Comparison of ENCODE assay signal across 13 cellular contexts in genomic region chr16:10749680-10750035, GRCh38. TPM values are rescaled to one million over a fixed set of nuclear protein-coding genes. Genes with fewer than 3 reads are reported as not detected.
DNase-seq lines count a peak whose midpoint lies in the region; ATAC-seq and TF ChIP-seq lines count a peak whose summit lies in the region.
"Had no signal": no experiment of that assay in that cellular context is flagged by ENCODE, and none has a peak within 500 bp of the region (broad histone marks: within the 10 kb centered on the region; RNA-seq: fewer than 3 reads in every experiment).

No MANE protein-coding gene starts in this region.

- intact Hi-C loops in activated CD4-positive, alpha-beta T cell treated with anti-CD3 and anti-CD28 coated beads, Interleukin-2, amount 10 ng/mL, durations not matched to agents 24 days and 14 days (cut with micrococcal nuclease), result loop anchor here (10.0 kb wide), 1 partner anchor 1165 kb away; the partner anchor contains the start of gene GSPT1
- intact Hi-C loops in Panc1 (cut with micrococcal nuclease; ENCODE audit: unreplicated experiment), result no loop called here

- CTCF ChIA-PET in Panc1 (lab: Charles Lee), result no interaction called here

- BruUV-seq in Panc1 (replicated peaks; lab: Mats Ljungman, UMichigan), result no TSS peak

- in situ Hi-C loops in Panc1 (cut with HindIII; ENCODE audit: low pct_unique_long_range_greater_than_20kb, low sequenced_read_pairs), result no loop called here

- H3K79me2 ChIP-seq in smooth muscle cell (ENCODE audit: low read depth), result no peaks in the 10 kb centered on the region

- H3K4me3 ChIP-seq in Panc1 (ENCODE audit: low read depth in 2 of 2, low read length in 2 of 2), result no peak overlapping the region
- H3K4me3 ChIP-seq in foreskin fibroblast (ENCODE audit: low read depth in 1 of 2, low read length in 2 of 2), result no peak overlapping the region
- no peak overlapping the region for H3K4me3 ChIP-seq in smooth muscle cell
- H3K4me3 ChIP-seq: SK-N-MC had no signal

- no peak overlapping the region for H3K4me3 Mint-ChIP-seq in activated CD4-positive, alpha-beta T cell treated with anti-CD3 and anti-CD28 coated beads, Interleukin-2, amount 10 ng/mL, durations not matched to agents 24 days and 14 days
- H3K4me3 Mint-ChIP-seq: brain had no signal

- H3K27ac ChIP-seq in Panc1 (ENCODE audit: low read length), result no peak overlapping the region
- peak overlapping the region; percentile 90 for H3K27ac ChIP-seq in smooth muscle cell (ENCODE audit: low read depth)
- H3K27ac ChIP-seq: SK-N-MC had no signal

- H3K36me3 ChIP-seq in Panc1 (ENCODE audit: control insufficient read depth, insufficient read depth, low read length) (no peaks in the 10 kb centered on the region), smooth muscle cell (ENCODE audit: low read depth) (no peaks in the 10 kb centered on the region)

- 0 out of 2 replicates have a peak, but pooled peaks cover 1% of the 10 kb centered on the region for H3K4me1 ChIP-seq in Panc1 (ENCODE audit: control insufficient read depth, insufficient read depth, low read length)
- no peaks in the 10 kb centered on the region for H3K4me1 ChIP-seq in smooth muscle cell (ENCODE audit: low read depth)

- H3K27me3 ChIP-seq in Panc1 (ENCODE audit: control insufficient read depth, insufficient read depth, low read length), result no peaks in the 10 kb centered on the region
- H3K27me3 ChIP-seq in smooth muscle cell (ENCODE audit: low read depth), result no peaks in the 10 kb centered on the region

- TF ChIP-seq CTCF in Panc1 (IDR thresholded peaks at IDR 0.05) (no peak), foreskin fibroblast (IDR thresholded peaks at IDR 0.05; ENCODE audit: low read depth, low read length) (no peak), smooth muscle cell (IDR thresholded peaks at IDR 0.05; ENCODE audit: borderline replicate concordance, insufficient read depth, poor library complexity, severe bottlenecking) (no peak)

- POLR2A ChIA-PET in Panc1 (lab: Charles Lee), result no interaction called here

- H3K9me3 Mint-ChIP-seq in activated CD4-positive, alpha-beta T cell treated with anti-CD3 and anti-CD28 coated beads, Interleukin-2, amount 10 ng/mL, durations not matched to agents 24 days and 14 days, result no peaks in the 10 kb centered on the region
- H3K9me3 Mint-ChIP-seq: brain had no signal

- no peak for DNase-seq in activated CD4-positive, alpha-beta T cell treated with anti-CD3 and anti-CD28 coated beads, Interleukin-2, amount 10 ng/mL, durations not matched to agents 24 days and 14 days
- no peak for DNase-seq in activated CD4-positive, alpha-beta T cell treated with anti-CD3 and anti-CD28 coated beads for 1 hour
- DNase-seq in Panc1 (ENCODE audit: low read depth, low spot score) (no peak), foreskin fibroblast (peak; percentile 54 to 65), smooth muscle cell (lab: John Stamatoyannopoulos, UW; ENCODE audit: unreplicated experiment) (no peak), NCI-H128 (lab: John Stamatoyannopoulos, UW; ENCODE audit: unreplicated experiment) (no peak), anterior cingulate cortex (lab: John Stamatoyannopoulos, UW) (no peak), SHP77 treated with DMSO at 0.1 percent for 48 hours (lab: John Stamatoyannopoulos, UW) (no peak)
- DNase-seq: NCI-H524 had no signal

- H2AFZ ChIP-seq in smooth muscle cell (ENCODE audit: low read depth), result no peak overlapping the region

- no peaks in the 10 kb centered on the region for H3F3A ChIP-seq in smooth muscle cell (ENCODE audit: low read depth)

- WGBS in smooth muscle cell (ENCODE audit: low lambda C conversion rate), result 66% methylated on average over 4 of the region's 4 CpGs

- no peaks in the 10 kb centered on the region for H3K27me3 Mint-ChIP-seq in activated CD4-positive, alpha-beta T cell treated with anti-CD3 and anti-CD28 coated beads, Interleukin-2, amount 10 ng/mL, durations not matched to agents 24 days and 14 days
- H3K27me3 Mint-ChIP-seq: brain had no signal

- no peaks in the 10 kb centered on the region for H3K9me3 ChIP-seq in Panc1 (ENCODE audit: control insufficient read depth, insufficient read depth, low read depth, low read length)
- no peaks in the 10 kb centered on the region for H3K9me3 ChIP-seq in smooth muscle cell (replicated peaks; ENCODE audit: low read depth)

- H3K27ac Mint-ChIP-seq in activated CD4-positive, alpha-beta T cell treated with anti-CD3 and anti-CD28 coated beads, Interleukin-2, amount 10 ng/mL, durations not matched to agents 24 days and 14 days, result peak overlapping the region; percentile 51

- no peak overlapping the region for H3K9ac ChIP-seq in smooth muscle cell (ENCODE audit: low read depth)

- no peak overlapping the region for H3K4me2 ChIP-seq in smooth muscle cell

- H3K4me1 Mint-ChIP-seq in activated CD4-positive, alpha-beta T cell treated with anti-CD3 and anti-CD28 coated beads, Interleukin-2, amount 10 ng/mL, durations not matched to agents 24 days and 14 days, result peaks cover 28% of the 10 kb centered on the region

- ATAC-seq in Panc1, result peak; percentile 50; the same call in 1 of the 2 replicates

- no peaks in the 10 kb centered on the region for H4K20me1 ChIP-seq in smooth muscle cell (ENCODE audit: low read depth)

- peaks cover 48% of the 10 kb centered on the region for H3K36me3 Mint-ChIP-seq in activated CD4-positive, alpha-beta T cell treated with anti-CD3 and anti-CD28 coated beads, Interleukin-2, amount 10 ng/mL, durations not matched to agents 24 days and 14 days (ENCODE audit: low read depth)

RNA-seq across cellular contexts. Expression of gene NUBP1, which starts 6.0 kb away (rescaled TPM):
- 38.6 and 39.5 TPM in 2 replicates for total RNA-seq in activated CD4-positive, alpha-beta T cell treated with anti-CD3 and anti-CD28 coated beads, Interleukin-2, amount 10 ng/mL, durations not matched to agents 24 days and 14 days
- total RNA-seq in Panc1 (2021; ENCODE audit: unreplicated experiment), result 27.5 TPM
- 33.3 TPM for polyA plus RNA-seq in Panc1 (2012; ENCODE audit: insufficient read length)
- 7.2 and 7.6 TPM in 2 replicates for total RNA-seq in smooth muscle cell
- polyA plus RNA-seq in smooth muscle cell, result 11.8 and 17.5 TPM in 2 replicates

RNA-seq across cellular contexts. Expression of gene TEKT5, which starts 54.9 kb away (rescaled TPM):
- not detected in 2 replicates for total RNA-seq in activated CD4-positive, alpha-beta T cell treated with anti-CD3 and anti-CD28 coated beads, Interleukin-2, amount 10 ng/mL, durations not matched to agents 24 days and 14 days
- total RNA-seq in Panc1 (2021; ENCODE audit: unreplicated experiment) (not detected), smooth muscle cell (not detected in 2 replicates)
- polyA plus RNA-seq in Panc1 (2012; ENCODE audit: insufficient read length), result not detected
- polyA plus RNA-seq in smooth muscle cell, result not detected in 2 replicates
- total RNA-seq: activated CD8-positive, alpha-beta memory T cell treated with anti-CD3 and anti-CD28 coated beads for 36 hours; H1 had no signal

Comparison
In these comparisons a context has a peak if more than half of its experiments do, and no peak if none do; other contexts are left out.
1. DNase-seq: peak in foreskin fibroblast (2 of 2); none in activated CD4-positive, alpha-beta T cell treated with anti-CD3 and anti-CD28 coated beads, Interleukin-2, amount 10 ng/mL, durations not matched to agents 24 days and 14 days (single experiment), activated CD4-positive, alpha-beta T cell treated with anti-CD3 and anti-CD28 coated beads for 1 hour (single experiment), Panc1 (single experiment), smooth muscle cell (single experiment), NCI-H128 (single experiment), anterior cingulate cortex (0 of 58) and SHP77 treated with DMSO at 0.1 percent for 48 hours (single experiment).